ENCODE assay signal across 8 cellular contexts in genomic region chr15:30625436-30626193, GRCh38.
A peak's percentile ranks its signal among the peaks of the same experiment; 100 is the strongest.
DNase-seq lines count a peak whose midpoint lies in the region; TF ChIP-seq lines count a peak whose summit lies in the region.
"Not testable (repeated sequence)": the region's sequence is repeated elsewhere in the genome, so short reads cannot be mapped to it uniquely, and the experiment has no call there.

TSS of gene ARHGAP11B (plus strand) at chr15:30626128.

- H4K5ac ChIP-seq in H9 (ENCODE audit: insufficient read length, low read depth, low read length): not testable (repeated sequence)

- not testable (repeated sequence) for H3K4me1 ChIP-seq in H9 (ENCODE audit: insufficient read depth, low read length); colonic mucosa; transverse colon

- not testable (repeated sequence) for H3K36me3 Mint-ChIP-seq in H9 (ENCODE audit: insufficient read depth in 1 of 3, low read depth in 3 of 3); IgD-negative memory B cell
- H3K36me3 Mint-ChIP-seq in activated CD4-positive, alpha-beta memory T cell treated with anti-CD3 and anti-CD28 coated beads for 36 hours: peaks cover 16% of the 10 kb centered on the region

- H3K4me3 Mint-ChIP-seq in H9 (peak within 1 kb of the TSS; percentile 98 to 100), IgD-negative memory B cell (peak within 1 kb of the TSS; percentile 95 to 98 (median 98))
- peak within 1 kb of the TSS; percentile 91 for H3K4me3 Mint-ChIP-seq in activated CD4-positive, alpha-beta memory T cell treated with anti-CD3 and anti-CD28 coated beads for 36 hours

- H3K9ac ChIP-seq in H9 (ENCODE audit: extremely low read depth, insufficient read length, low read length) (peak within 1 kb of the TSS; percentile 89), colonic mucosa (ENCODE audit: low read depth in 2 of 2, low read length in 2 of 2) (peak within 1 kb of the TSS; percentile 34 to 50)

- WGBS in H9 (ENCODE audit: extremely low coverage, insufficient read length, low lambda C conversion rate): no CpG with 5 or more reads among the region's 35 CpGs
- 0 to 3% methylated on average over 8 to 33 of the region's 35 CpGs for WGBS in transverse colon (ENCODE audit: low coverage in 1 of 2), 2 donors

- H2BK5ac ChIP-seq in H9 (ENCODE audit: insufficient read length, low read length): peak within 1 kb of the TSS; percentile 90

- not testable (repeated sequence) for H4K91ac ChIP-seq in H9 (ENCODE audit: insufficient read length, low read depth, low read length)

- intact Hi-C loops in activated CD4-positive, alpha-beta memory T cell treated with anti-CD3 and anti-CD28 coated beads for 36 hours (cut with micrococcal nuclease); colonic mucosa (cut with DNase I); transverse colon (cut with DNase I; ENCODE audit: low total_unique reads): not testable (repeated sequence)

- not testable (repeated sequence) for H3K4ac ChIP-seq in H9 (ENCODE audit: low read depth, low read length)

- not testable (repeated sequence) for H2AK5ac ChIP-seq in H9 (ENCODE audit: insufficient read length, low read length)

- H3K9me3 ChIP-seq in H9 (ENCODE audit: control insufficient read depth, low read depth, low read length); colonic mucosa; transverse colon: not testable (repeated sequence)

- H2BK12ac ChIP-seq in H9 (ENCODE audit: insufficient read length, low read depth, low read length): not testable (repeated sequence)

- not testable (repeated sequence) for H3K27me3 Mint-ChIP-seq in H9 (ENCODE audit: low read depth); IgD-negative memory B cell; activated CD4-positive, alpha-beta memory T cell treated with anti-CD3 and anti-CD28 coated beads for 36 hours

- peak; percentile 99 for DNase-seq in GM12864 (ENCODE audit: low read depth)
- DNase-seq in H9: peak; percentile 94
- DNase-seq in activated CD4-positive, alpha-beta memory T cell treated with anti-CD3 and anti-CD28 coated beads for 36 hours: peak; percentile 98
- DNase-seq in colonic mucosa: peak; percentile 96
- peak; percentile 70 for DNase-seq in iPS-NIHi7 (ENCODE audit: extremely low spot score)
- DNase-seq in retinal pigment epithelial cell (ENCODE audit: low read depth): peak; percentile 92
- DNase-seq in transverse colon: peak; percentile 95

- not testable (repeated sequence) for H3K56ac ChIP-seq in H9 (ENCODE audit: insufficient read length, low read depth, low read length)

- H2BK20ac ChIP-seq in H9 (ENCODE audit: low read depth, low read length, poor library complexity, severe bottlenecking): not testable (repeated sequence)

- peak within 1 kb of the TSS; percentile 79 for H3K27ac ChIP-seq in H9 (ENCODE audit: insufficient read length, low read depth, low read length)
- H3K27ac ChIP-seq in colonic mucosa: peak within 1 kb of the TSS; percentile 72
- peak within 1 kb of the TSS; percentile 84 to 91 (median 86) for H3K27ac ChIP-seq in transverse colon

- in situ Hi-C loops in transverse colon (cut with MboI; ENCODE audit: low pct_ligation_motif_present in 1 of 4, low pct_unique_long_range_greater_than_20kb in 1 of 4, low sequenced_read_pairs in 3 of 4): not testable (repeated sequence)

- peak; percentile 5 for TF ChIP-seq POLR2A in transverse colon (IDR thresholded peaks at IDR 0.05)

- H3K23ac ChIP-seq in H9 (ENCODE audit: insufficient read length, low read depth, low read length): not testable (repeated sequence)

- H3K27ac Mint-ChIP-seq in H9: peak within 1 kb of the TSS; percentile 96 to 99 (median 98)
- peak within 1 kb of the TSS; percentile 97 to 98 (median 98) for H3K27ac Mint-ChIP-seq in IgD-negative memory B cell
- H3K27ac Mint-ChIP-seq in activated CD4-positive, alpha-beta memory T cell treated with anti-CD3 and anti-CD28 coated beads for 36 hours: peak within 1 kb of the TSS; percentile 96

- POLR2A ChIA-PET in activated CD4-positive, alpha-beta memory T cell treated with anti-CD3 and anti-CD28 coated beads for 36 hours (lab: Charles Lee): interaction anchor here (1.1 kb wide), 1 partner anchor 367 kb away, joined by 4 read pairs; no protein-coding TSS in a partner anchor

- not testable (repeated sequence) for H2BK15ac ChIP-seq in H9 (ENCODE audit: low read depth, low read length)

- H3K79me1 ChIP-seq in H9 (ENCODE audit: insufficient read depth, low read depth, low read length, poor library complexity, severe bottlenecking): not testable (repeated sequence)

- H3K23me2 ChIP-seq in H9 (ENCODE audit: insufficient read length, low read depth, low read length, poor library complexity, severe bottlenecking): not testable (repeated sequence)

- TF ChIP-seq CTCF in GM12864 (IDR thresholded peaks at IDR 0.05; ENCODE audit: low read depth, low read length, missing control alignments) (peak; percentile 17), transverse colon (IDR thresholded peaks at IDR 0.05) (peak in 1 of 5 experiments; percentile 35)
- not testable (repeated sequence) for TF ChIP-seq CTCF in H9 (conservative IDR thresholded peaks at IDR 0.05); colonic mucosa (IDR thresholded peaks at IDR 0.05); retinal pigment epithelial cell (conservative IDR thresholded peaks at IDR 0.05; ENCODE audit: low read depth, low read length)

- H3K79me2 ChIP-seq in H9 (ENCODE audit: insufficient read depth, low read length): not testable (repeated sequence)

- H3K9me3 Mint-ChIP-seq in H9; IgD-negative memory B cell; activated CD4-positive, alpha-beta memory T cell treated with anti-CD3 and anti-CD28 coated beads for 36 hours: not testable (repeated sequence)

- not testable (repeated sequence) for H4K20me1 ChIP-seq in H9 (ENCODE audit: control insufficient read depth, insufficient read depth, insufficient read length)

- TF ChIP-seq EP300 in transverse colon (IDR thresholded peaks at IDR 0.05; ENCODE audit: low read depth): not testable (repeated sequence)

- H2BK120ac ChIP-seq in H9 (ENCODE audit: low read depth, low read length, poor library complexity, severe bottlenecking): not testable (repeated sequence)

- peak within 1 kb of the TSS; percentile 75 for H3K4me2 ChIP-seq in H9 (ENCODE audit: insufficient read depth, insufficient read length, low read length)

- H3K36me3 ChIP-seq in colonic mucosa, transverse colon: not testable (repeated sequence)

- H3K18ac ChIP-seq in H9 (ENCODE audit: insufficient read length, low read depth, low read length): peak within 1 kb of the TSS; percentile 85

- peak within 1 kb of the TSS; percentile 98 for H2AFZ ChIP-seq in H9 (ENCODE audit: low read length)

- H3K27me3 ChIP-seq in H9 (ENCODE audit: insufficient read depth, low read length); colonic mucosa; transverse colon: not testable (repeated sequence)

- H3K4me3 ChIP-seq in GM12864 (ENCODE audit: low read depth, low read length): peak within 1 kb of the TSS; percentile 84
- peak within 1 kb of the TSS; percentile 62 for H3K4me3 ChIP-seq in colonic mucosa
- H3K4me3 ChIP-seq in retinal pigment epithelial cell (ENCODE audit: low read length): peak within 1 kb of the TSS; percentile 83
- peak within 1 kb of the TSS; percentile 39 to 78 (median 44) for H3K4me3 ChIP-seq in transverse colon

- not testable (repeated sequence) for H3T11ph ChIP-seq in H9 (ENCODE audit: low read length)

- H4K8ac ChIP-seq in H9 (replicated peaks; ENCODE audit: insufficient read length, low read depth, low read length): not testable (repeated sequence)

- H3K14ac ChIP-seq in H9 (ENCODE audit: insufficient read depth, low read length): peak within 1 kb of the TSS; percentile 80; the same call in 1 of the 2 replicates

- CTCF ChIA-PET in activated CD4-positive, alpha-beta memory T cell treated with anti-CD3 and anti-CD28 coated beads for 36 hours (lab: Charles Lee): not testable (repeated sequence)

- peaks cover 7 to 18% of the 10 kb centered on the region in 2 experiments for H3K4me1 Mint-ChIP-seq in H9
- peaks cover 7 to 23% (median 12%) of the 10 kb centered on the region in 3 donors for H3K4me1 Mint-ChIP-seq in IgD-negative memory B cell
- peaks cover 16% of the 10 kb centered on the region for H3K4me1 Mint-ChIP-seq in activated CD4-positive, alpha-beta memory T cell treated with anti-CD3 and anti-CD28 coated beads for 36 hours (ENCODE audit: low read depth)

Comparison
In these comparisons a context has a peak if more than half of its experiments do, and no peak if none do; other contexts are left out.
1. Peak in every context shown above with its lines: DNase-seq, H3K4me3 ChIP-seq and H3K27ac ChIP-seq.